ENCODE assay signal across 1 cellular context in the genomic region with DNA sequence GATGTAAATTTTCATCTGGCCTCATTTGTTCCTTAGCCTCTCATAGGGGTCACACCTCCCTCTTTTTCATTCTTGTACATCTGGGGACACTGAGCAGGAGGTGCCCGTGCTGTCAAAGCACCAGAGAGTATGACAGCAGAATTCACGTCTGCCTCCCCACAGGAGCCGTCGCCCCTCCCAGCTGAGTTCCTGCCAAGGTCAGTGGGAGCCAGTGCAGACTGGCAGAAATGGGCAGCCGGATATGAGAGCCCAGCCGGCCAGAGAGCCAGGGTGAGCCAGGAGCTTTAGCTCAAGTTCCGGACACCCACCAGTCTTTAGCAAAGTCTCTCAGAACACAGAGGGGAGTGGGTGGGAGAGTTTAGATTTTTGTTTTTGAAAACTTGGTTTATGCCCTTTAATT.
TF ChIP-seq lines count a peak whose summit lies in the region.

No MANE protein-coding gene starts in this region.

TF ChIP-seq in GM12878, 131 proteins besides CTCF, POLR2A, EP300 and RAD21:
- TF ChIP-seq REST (IDR thresholded peaks at IDR 0.05; ENCODE audit: low read depth, low read length), result no peak
